29 cellular contexts compared by ENCODE assay signal in genomic region chr2:15753811-15754702, GRCh38.
"Had no signal": no experiment of that assay in that cellular context is flagged by ENCODE, and none has a peak within 500 bp of the region (broad histone marks: within the 10 kb centered on the region; RNA-seq: fewer than 3 reads in every experiment).

No MANE protein-coding gene starts in this region.

- ATAC-seq: esophagus mucosa; foreskin keratinocyte; gastroesophageal sphincter; left lung; mucosa of descending colon; natural killer cell treated with Interleukin-12 subunit alpha and Interleukin-12 subunit beta and Interleukin-15 and Interleukin-18, amount 100 ng/mL, for 72 hours; sciatic nerve; stimulated activated naive CD8-positive, alpha-beta T cell treated with anti-CD3 and anti-CD28 coated beads, Interleukin-15, amount 100 ng/mL, for 72 hours had no signal

- H3K4me3 ChIP-seq: gastroesophageal sphincter, heart right ventricle, left lung, mucosa of descending colon, prostate gland, right atrium auricular region, smooth muscle cell, suprapubic skin, transverse colon had no signal

- H3K9ac ChIP-seq: parathyroid adenoma had no signal

- H3K79me2 ChIP-seq: parathyroid adenoma had no signal

- H3K27ac ChIP-seq: epithelial cell of prostate, foreskin keratinocyte, gastroesophageal sphincter, left lung, parathyroid adenoma, prostate gland, right atrium auricular region, suprapubic skin, transverse colon had no signal

- DNase-seq: cortex of kidney; effector CD4-positive, alpha-beta T cell; foreskin keratinocyte; glutamatergic neuron; heart right ventricle; hypothalamus; immature natural killer cell; left lung; mesenchymal stem cell; mucosa of descending colon; naive B cell; stimulated activated CD4-positive, alpha-beta T cell treated with anti-CD3 and anti-CD28 coated beads, Interleukin-12 subunit alpha, Interleukin-12 subunit beta, amount 100 ng/mL, for 4 hours; stimulated activated CD4-positive, alpha-beta T cell treated with anti-CD3 and anti-CD28 coated beads, Interleukin-1b, Interleukin-23, amount 100 ng/mL, for 48 hours; stimulated activated CD4-positive, alpha-beta T cell treated with anti-CD3 and anti-CD28 coated beads, Interleukin-4, amount 100 ng/mL, for 1 hour; stimulated activated CD8-positive, alpha-beta memory T cell treated with anti-CD3 and anti-CD28 coated beads, Interleukin-4, amount 100 ng/mL, for 48 hours; stimulated activated naive CD4-positive, alpha-beta T cell; stimulated activated naive CD8-positive, alpha-beta T cell treated with anti-CD3 and anti-CD28 coated beads, Interleukin-15, amount 100 ng/mL, for 72 hours; transverse colon had no signal

- H2AFZ ChIP-seq: parathyroid adenoma had no signal

- H3K36me3 ChIP-seq: gastroesophageal sphincter, heart right ventricle, left lung, prostate gland, right atrium auricular region, suprapubic skin, transverse colon had no signal

- H3K9me3 ChIP-seq: left lung, mucosa of descending colon, prostate gland, right atrium auricular region, suprapubic skin, transverse colon had no signal

- FAIRE-seq: keratinocyte had no signal

- H3K4me2 ChIP-seq: smooth muscle cell had no signal

- H3K4me1 ChIP-seq: foreskin keratinocyte, left lung, prostate gland had no signal

- H3K27me3 ChIP-seq: foreskin keratinocyte, gastroesophageal sphincter, heart right ventricle, left lung, right atrium auricular region, suprapubic skin, transverse colon had no signal
